Comparison of ENCODE assay signal across 2 cellular contexts in the genomic region with DNA sequence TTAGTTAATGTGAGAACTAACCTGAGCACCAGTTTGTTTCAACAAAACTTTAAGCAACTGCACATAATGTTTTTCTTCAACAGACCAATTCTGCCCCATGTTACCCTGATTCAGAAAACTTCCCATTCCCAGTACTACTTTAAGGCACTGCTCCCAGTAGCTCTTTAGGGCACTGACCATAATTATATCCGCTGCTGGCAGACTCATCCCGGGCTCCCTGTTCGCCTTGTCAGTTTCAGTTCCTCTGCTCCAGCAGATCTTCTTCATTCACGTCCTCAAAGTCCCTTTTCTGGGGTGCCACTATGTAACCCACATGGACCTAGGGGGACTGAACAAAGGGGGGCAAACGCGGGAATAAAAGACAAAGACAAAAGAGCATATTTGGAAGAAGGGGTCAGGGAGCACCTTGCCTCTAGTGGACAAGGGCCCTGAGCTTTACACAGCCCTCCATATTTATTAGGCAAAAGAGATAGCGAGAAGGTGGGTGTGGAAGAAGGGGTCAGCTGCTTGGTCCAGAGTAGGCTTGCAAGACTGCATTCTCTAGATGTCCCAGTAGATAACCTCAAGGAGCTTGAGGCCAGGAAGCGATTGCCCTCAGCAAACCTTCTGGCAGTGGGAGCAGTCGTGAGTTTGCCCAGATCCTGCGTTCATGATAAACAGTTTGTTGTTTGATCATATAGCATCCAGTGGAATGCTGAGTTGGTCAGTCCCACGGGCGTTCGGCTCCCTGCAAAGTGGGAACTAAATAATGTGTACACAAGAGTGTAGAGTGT. TPM values are rescaled to one million over a fixed set of nuclear protein-coding genes. Genes with fewer than 3 reads are reported as not detected.
"Had no signal": no experiment of that assay in that cellular context is flagged by ENCODE, and none has a peak within 500 bp of the region (broad histone marks: within the 10 kb centered on the region; RNA-seq: fewer than 3 reads in every experiment).

No MANE protein-coding gene starts in this region.

RNA-seq across cellular contexts. Expression of a gene that starts 26.6 kb away (rescaled TPM):
- polyA plus RNA-seq: naive thymus-derived CD4-positive, alpha-beta T cell; smooth muscle cell had no signal
